Comparison of ENCODE assay signal across 10 cellular contexts in genomic region chr14:55332654-55333570, GRCh38.
A peak's percentile ranks its signal among the peaks of the same experiment; 100 is the strongest.
DNase-seq lines count a peak whose midpoint lies in the region; ATAC-seq and TF ChIP-seq lines count a peak whose summit lies in the region.
"Had no signal": no experiment of that assay in that cellular context is flagged by ENCODE, and none has a peak within 500 bp of the region (broad histone marks: within the 10 kb centered on the region; RNA-seq: fewer than 3 reads in every experiment).

No MANE protein-coding gene starts in this region.

- H3K4me3 ChIP-seq in body of pancreas, result no peak overlapping the region

- peak overlapping the region in 3 of 4 donors; percentile 2 to 48 (median 43) for H3K27ac ChIP-seq in body of pancreas
- H3K27ac ChIP-seq: C4-2B had no signal

- in situ Hi-C loops in GM13976 (cut with MboI; ENCODE audit: low sequenced_read_pairs, unreplicated experiment), result no loop called here

- intact Hi-C loops in body of pancreas (cut with DNase I), result no loop called here

- H3K36me3 Mint-ChIP-seq in stimulated activated naive B cell treated with anti-CD40 and anti-IgM and Interleukin-4, amounts not matched to agents 10 μg/mL and 1 μg/mL and 100 μg/mL, for 72 hours, result peaks cover 8 to 12% of the 10 kb centered on the region in 2 donors

- ATAC-seq in HG03196 (IDR thresholded peaks at IDR 0.05; ENCODE audit: unreplicated experiment) (peak; percentile 53), body of pancreas (no peak)
- no peak for ATAC-seq in stimulated activated naive B cell treated with anti-CD40 and anti-IgM and Interleukin-4, amounts not matched to agents 10 μg/mL and 1 μg/mL and 100 μg/mL, for 72 hours (replicated peaks)
- ATAC-seq: Right ventricle myocardium inferior had no signal

- peak overlapping the region; percentile 18 to 36 for H3K4me3 Mint-ChIP-seq in stimulated activated naive B cell treated with anti-CD40 and anti-IgM and Interleukin-4, amounts not matched to agents 10 μg/mL and 1 μg/mL and 100 μg/mL, for 72 hours

- no peaks in the 10 kb centered on the region for H3K27me3 ChIP-seq in body of pancreas

- no peak overlapping the region for H3K27ac Mint-ChIP-seq in stimulated activated naive B cell treated with anti-CD40 and anti-IgM and Interleukin-4, amounts not matched to agents 10 μg/mL and 1 μg/mL and 100 μg/mL, for 72 hours

- H3K9me3 Mint-ChIP-seq in stimulated activated naive B cell treated with anti-CD40 and anti-IgM and Interleukin-4, amounts not matched to agents 10 μg/mL and 1 μg/mL and 100 μg/mL, for 72 hours, result no peaks in the 10 kb centered on the region

- H3K4me1 Mint-ChIP-seq in stimulated activated naive B cell treated with anti-CD40 and anti-IgM and Interleukin-4, amounts not matched to agents 10 μg/mL and 1 μg/mL and 100 μg/mL, for 72 hours, result peaks cover 30 to 45% of the 10 kb centered on the region in 2 donors

- TF ChIP-seq POLR2A in body of pancreas (IDR thresholded peaks at IDR 0.05), result no peak

- no peaks in the 10 kb centered on the region for H3K9me3 ChIP-seq in body of pancreas

- peaks cover 35% of the 10 kb centered on the region for H3K4me1 ChIP-seq in body of pancreas

- DNase-seq in activated CD4-positive, alpha-beta T cell treated with anti-CD3 and anti-CD28 coated beads for 48 hours, result peak; percentile 24
- no peak for DNase-seq in activated CD4-positive, alpha-beta T cell treated with anti-CD3 and anti-CD28 coated beads, Interleukin-2, amount 50 U/mL, for 4 hours
- DNase-seq in body of pancreas (no peak), NCI-H1048 (lab: John Stamatoyannopoulos, UW) (no peak), GM13976 (ENCODE audit: low spot score) (no peak), GM03348 (ENCODE audit: low spot score) (no peak)
- DNase-seq in stimulated activated naive B cell treated with anti-CD40 and anti-IgM and Interleukin-4, amounts not matched to agents 10 μg/mL and 1 μg/mL and 100 μg/mL, for 72 hours, result no peak

- H3K27me3 Mint-ChIP-seq in stimulated activated naive B cell treated with anti-CD40 and anti-IgM and Interleukin-4, amounts not matched to agents 10 μg/mL and 1 μg/mL and 100 μg/mL, for 72 hours, result no peaks in the 10 kb centered on the region

- 37 to 47% methylated on average over 7 of the region's 7 CpGs for WGBS in body of pancreas, 2 donors

- TF ChIP-seq CTCF in body of pancreas (IDR thresholded peaks at IDR 0.05) (no peak), GM13976 (IDR thresholded peaks at IDR 0.05; ENCODE audit: borderline replicate concordance, control extremely low read depth, extremely low read depth, insufficient read depth, missing control alignments) (no peak)

- no peaks in the 10 kb centered on the region for H3K36me3 ChIP-seq in body of pancreas (replicated peaks in 1 of 2; ENCODE audit: insufficient read depth in 1 of 2, low read depth in 2 of 2)
